9 cellular contexts compared by ENCODE assay signal in the genomic region with DNA sequence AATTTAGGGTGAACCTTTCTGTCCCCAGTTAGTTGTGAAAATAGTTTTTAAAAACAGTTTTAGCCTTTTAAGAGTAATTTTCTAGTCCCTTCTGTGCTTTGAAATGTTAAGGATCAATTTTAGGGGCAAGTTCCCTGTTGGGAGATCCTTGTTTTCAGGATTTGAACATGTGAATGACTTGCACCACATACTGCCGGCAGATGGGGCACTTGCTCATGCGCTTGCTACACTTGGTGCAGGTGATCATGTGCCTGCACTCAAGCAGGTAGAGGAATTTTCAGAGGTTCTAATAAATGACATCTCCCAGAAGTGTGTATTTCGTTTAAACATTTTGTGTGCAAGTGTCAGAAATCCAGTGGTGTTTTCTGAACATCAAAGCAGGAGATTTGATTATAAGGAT.
DNase-seq lines count a peak whose midpoint lies in the region; ATAC-seq, FAIRE-seq and TF ChIP-seq lines count a peak whose summit lies in the region.
"Had no signal": no experiment of that assay in that cellular context is flagged by ENCODE, and none has a peak within 500 bp of the region (broad histone marks: within the 10 kb centered on the region; RNA-seq: fewer than 3 reads in every experiment).

No MANE protein-coding gene starts in this region.

- H3K36me3 ChIP-seq in BJ (ENCODE audit: control insufficient read depth, insufficient read depth, low read length) (no peaks in the 10 kb centered on the region), RWPE2 (ENCODE audit: low read depth) (no peaks in the 10 kb centered on the region), kidney epithelial cell (ENCODE audit: control insufficient read depth, insufficient read depth, low read length) (no peaks in the 10 kb centered on the region)

- H3K9me3 ChIP-seq in RWPE2 (ENCODE audit: severe bottlenecking) = no peaks in the 10 kb centered on the region

- no peaks in the 10 kb centered on the region for H3K4me1 ChIP-seq in RWPE2 (ENCODE audit: insufficient read depth, poor library complexity, severe bottlenecking)

- H3K27me3 ChIP-seq in BJ (ENCODE audit: control insufficient read depth, insufficient read depth, low read length) (no peaks in the 10 kb centered on the region), RWPE2 (ENCODE audit: insufficient read depth, poor library complexity, severe bottlenecking) (no peaks in the 10 kb centered on the region), kidney epithelial cell (ENCODE audit: control insufficient read depth, insufficient read depth, low read length) (no peaks in the 10 kb centered on the region)

- CTCF ChIA-PET in BJ (lab: Yijun Ruan, JAX) = interaction anchor here (0.7 kb wide), 1 partner anchor 215 kb away, joined by 3 read pairs; no protein-coding TSS in a partner anchor

- TF ChIP-seq CTCF in BJ (IDR thresholded peaks at IDR 0.05; ENCODE audit: insufficient read depth, low read depth, low read length) (peak; percentile 35; the same call in 1 of the 2 replicates), RWPE2 (IDR thresholded peaks at IDR 0.05; ENCODE audit: poor library complexity, severe bottlenecking) (peak; percentile 44), kidney epithelial cell (IDR thresholded peaks at IDR 0.05; ENCODE audit: insufficient read depth, low read length, poor library complexity, severe bottlenecking) (peak; percentile 48)

- ATAC-seq in RWPE2 (ENCODE audit: low read depth) = 0 out of 3 replicates have a peak, but pooled peaks have one; percentile 36
- no peak for ATAC-seq in HG02973 (IDR thresholded peaks at IDR 0.05; ENCODE audit: unreplicated experiment)
- ATAC-seq in HG02870 (IDR thresholded peaks at IDR 0.05; ENCODE audit: unreplicated experiment) = no peak
- ATAC-seq: T-cell had no signal

- H3K27ac ChIP-seq in RWPE2 (ENCODE audit: poor library complexity, severe bottlenecking) = no peak overlapping the region

- DNase-seq in BJ (ENCODE audit: low read depth) = no peak
- DNase-seq in GM19239 (ENCODE audit: insufficient read length, low spot score) = no peak
- DNase-seq in RWPE2 (ENCODE audit: low spot score) = no peak
- DNase-seq in kidney epithelial cell (ENCODE audit: low read depth) = no peak
- DNase-seq in OCI-M2 (lab: John Stamatoyannopoulos, UW; ENCODE audit: unreplicated experiment) = no peak
- DNase-seq in cortex of kidney (lab: John Stamatoyannopoulos, UW) = no peak

- POLR2A ChIA-PET in BJ (lab: Charles Lee) = no interaction called here

- H3K4me3 ChIP-seq in BJ (ENCODE audit: low read depth, low read length) = no peak overlapping the region
- H3K4me3 ChIP-seq in RWPE2 (ENCODE audit: severe bottlenecking) = no peak overlapping the region
- no peak overlapping the region for H3K4me3 ChIP-seq in kidney epithelial cell (ENCODE audit: low read depth, low read length)

- FAIRE-seq in GM19239 (lab: Jason Lieb, UNC) = peak; percentile 76
